In genomic region chr20:38355161-38356012, GRCh38 we compare ENCODE assay signal across 14 cellular contexts. TPM values are rescaled to one million over a fixed set of nuclear protein-coding genes. Genes with fewer than 3 reads are reported as not detected.
DNase-seq lines count a peak whose midpoint lies in the region; ATAC-seq and TF ChIP-seq lines count a peak whose summit lies in the region.
"Had no signal": no experiment of that assay in that cellular context is flagged by ENCODE, and none has a peak within 500 bp of the region (broad histone marks: within the 10 kb centered on the region; RNA-seq: fewer than 3 reads in every experiment).

No MANE protein-coding gene starts in this region.

- ATAC-seq in activated T-helper 17 cell treated with anti-CD3 and anti-CD28 coated beads, Interleukin-2, amount 50 U/mL, for 72 hours (replicated peaks): peak; percentile 50
- no peak for ATAC-seq in CD4-positive, alpha-beta T cell (ENCODE audit: poor library complexity)
- ATAC-seq in HG03442 (IDR thresholded peaks at IDR 0.05; ENCODE audit: unreplicated experiment) (no peak), HG02678 (IDR thresholded peaks at IDR 0.05; ENCODE audit: unreplicated experiment) (no peak), GM19023 (IDR thresholded peaks at IDR 0.05; ENCODE audit: unreplicated experiment) (no peak)
- ATAC-seq: stimulated activated naive CD8-positive, alpha-beta T cell treated with anti-CD3 and anti-CD28 coated beads, Interleukin-15, Interleukin-2, amounts not matched to agents 100 U/mL and 50 U/mL, for 24 hours had no signal

- no peak overlapping the region for H3K4me3 Mint-ChIP-seq in Caco-2 (ENCODE audit: unreplicated experiment)
- H3K4me3 Mint-ChIP-seq in activated T-helper 17 cell treated with anti-CD3 and anti-CD28 coated beads, Interleukin-2, amount 50 U/mL, for 72 hours: no peak overlapping the region
- H3K4me3 Mint-ChIP-seq in CD4-positive, alpha-beta T cell: no peak overlapping the region
- H3K4me3 Mint-ChIP-seq: IgD-negative memory B cell had no signal

- BruUV-seq in Caco-2 (replicated peaks; lab: Mats Ljungman, UMichigan): no TSS peak

- H3K27me3 ChIP-seq in Caco-2 (replicated peaks; ENCODE audit: control insufficient read depth, insufficient read depth, low read length): no peaks in the 10 kb centered on the region
- H3K27me3 ChIP-seq in HUES48 (ENCODE audit: control insufficient read depth, insufficient read depth, low read length): no peaks in the 10 kb centered on the region
- no peaks in the 10 kb centered on the region for H3K27me3 ChIP-seq in liver (ENCODE audit: control insufficient read depth in 4 of 4, insufficient read depth in 4 of 4, low read length in 3 of 4)
- H3K27me3 ChIP-seq in CD4-positive, alpha-beta T cell (ENCODE audit: control insufficient read depth, insufficient read depth, low read length): no peaks in the 10 kb centered on the region

- peak; percentile 6 to 53 for TF ChIP-seq RAD21 in liver (IDR thresholded peaks at IDR 0.05)

- no peak for TF ChIP-seq CTCF in Caco-2 (IDR thresholded peaks at IDR 0.05; ENCODE audit: insufficient read depth in 1 of 2, low read depth in 1 of 2, low read length in 1 of 2, severe bottlenecking in 1 of 2, unreplicated experiment in 1 of 2)
- TF ChIP-seq CTCF in liver (IDR thresholded peaks at IDR 0.05; ENCODE audit: low read depth, low read length, missing input control): no peak
- TF ChIP-seq CTCF in CD4-positive, alpha-beta T cell (IDR thresholded peaks at IDR 0.05): no peak

- CTCF ChIA-PET in Caco-2 (lab: Charles Lee): interaction anchor here (0.7 to 2.3 kb wide), 2 partner anchors 9 to 16 kb away, joined by 6 to 10 read pairs; no protein-coding TSS in a partner anchor
- CTCF ChIA-PET in CD4-positive, alpha-beta T cell (lab: Charles Lee): no interaction called here

- POLR2A ChIA-PET in Caco-2 (lab: Charles Lee): no interaction called here
- POLR2A ChIA-PET in CD4-positive, alpha-beta T cell (lab: Charles Lee): no interaction called here

- H3K36me3 ChIP-seq in Caco-2 (ENCODE audit: control insufficient read depth, insufficient read depth, low read length) (no peaks in the 10 kb centered on the region), HUES48 (ENCODE audit: control insufficient read depth, insufficient read depth, low read length) (no peaks in the 10 kb centered on the region), liver (ENCODE audit: control insufficient read depth in 4 of 4, insufficient read depth in 3 of 4, low read depth in 1 of 4, low read length in 3 of 4) (peaks cover 6 to 46% (median 28%) of the 10 kb centered on the region in 4 donors)

- H3K27ac Mint-ChIP-seq in Caco-2 (ENCODE audit: unreplicated experiment): no peak overlapping the region
- no peak overlapping the region for H3K27ac Mint-ChIP-seq in activated T-helper 17 cell treated with anti-CD3 and anti-CD28 coated beads, Interleukin-2, amount 50 U/mL, for 72 hours
- no peak overlapping the region for H3K27ac Mint-ChIP-seq in CD4-positive, alpha-beta T cell
- H3K27ac Mint-ChIP-seq: IgD-negative memory B cell had no signal

- no peak overlapping the region for H3K4me3 ChIP-seq in Caco-2 (ENCODE audit: low read depth, low read length)
- no peak overlapping the region for H3K4me3 ChIP-seq in HUES48 (ENCODE audit: low read depth, low read length)
- no peak overlapping the region for H3K4me3 ChIP-seq in liver (ENCODE audit: low read depth in 1 of 3, low read length in 3 of 3)

- intact Hi-C loops in Caco-2 (cut with micrococcal nuclease; ENCODE audit: unreplicated experiment): no loop called here
- intact Hi-C loops in CD4-positive, alpha-beta T cell (cut with DNase I, micrococcal nuclease): loop anchor here in 1 of 2 experiments (5.0 kb wide), 1 partner anchor 298 kb away; no protein-coding TSS in a partner anchor

- DNase-seq in Caco-2: peak; percentile 36 to 62
- DNase-seq in CD4-positive, alpha-beta T cell: no peak
- DNase-seq: NCI-H510A treated with DMSO at 0.1 percent for 48 hours, occipital lobe had no signal

- H3K9me3 ChIP-seq in Caco-2: no peaks in the 10 kb centered on the region
- no peaks in the 10 kb centered on the region for H3K9me3 ChIP-seq in HUES48 (ENCODE audit: control insufficient read depth, insufficient read depth, low read length)
- no peaks in the 10 kb centered on the region for H3K9me3 ChIP-seq in liver (ENCODE audit: control insufficient read depth in 4 of 4, low read length in 3 of 4)
- H3K9me3 ChIP-seq in CD4-positive, alpha-beta T cell (ENCODE audit: control insufficient read depth, low read length): no peaks in the 10 kb centered on the region

- H3K4me1 ChIP-seq in Caco-2 (no peaks in the 10 kb centered on the region), HUES48 (ENCODE audit: control insufficient read depth, insufficient read depth, low read length) (peaks cover 19% of the 10 kb centered on the region), liver (ENCODE audit: control insufficient read depth in 4 of 4, insufficient read depth in 4 of 4, low read length in 3 of 4) (peaks cover 4 to 64% (median 45%) of the 10 kb centered on the region in 4 donors)

- H3K9me3 Mint-ChIP-seq in Caco-2 (ENCODE audit: unreplicated experiment): no peaks in the 10 kb centered on the region
- H3K9me3 Mint-ChIP-seq in activated T-helper 17 cell treated with anti-CD3 and anti-CD28 coated beads, Interleukin-2, amount 50 U/mL, for 72 hours: no peaks in the 10 kb centered on the region
- no peaks in the 10 kb centered on the region for H3K9me3 Mint-ChIP-seq in CD4-positive, alpha-beta T cell
- H3K9me3 Mint-ChIP-seq: IgD-negative memory B cell had no signal

- H3K27ac ChIP-seq in HUES48 (ENCODE audit: low read depth, low read length) (peak overlapping the region; percentile 15), liver (ENCODE audit: low read depth in 1 of 2, low read length in 2 of 2) (peak overlapping the region; percentile 72 to 83)
- no peak overlapping the region for H3K27ac ChIP-seq in CD4-positive, alpha-beta T cell (ENCODE audit: low read depth, low read length)

- 44% methylated on average over 18 of the region's 18 CpGs for whole genome bisulfite sequencing in liver

- H3K4me1 Mint-ChIP-seq in Caco-2 (ENCODE audit: low read depth, unreplicated experiment): no peaks in the 10 kb centered on the region
- no peaks in the 10 kb centered on the region for H3K4me1 Mint-ChIP-seq in activated T-helper 17 cell treated with anti-CD3 and anti-CD28 coated beads, Interleukin-2, amount 50 U/mL, for 72 hours
- no peaks in the 10 kb centered on the region for H3K4me1 Mint-ChIP-seq in CD4-positive, alpha-beta T cell (ENCODE audit: low read depth)

- no peaks in the 10 kb centered on the region for H3K36me3 Mint-ChIP-seq in Caco-2 (ENCODE audit: insufficient read depth, unreplicated experiment)
- H3K36me3 Mint-ChIP-seq in activated T-helper 17 cell treated with anti-CD3 and anti-CD28 coated beads, Interleukin-2, amount 50 U/mL, for 72 hours (ENCODE audit: low read depth): no peaks in the 10 kb centered on the region
- H3K36me3 Mint-ChIP-seq in CD4-positive, alpha-beta T cell (ENCODE audit: low read depth): no peaks in the 10 kb centered on the region

- H3K9ac ChIP-seq in HUES48 (ENCODE audit: low read depth, low read length) (no peak overlapping the region), liver (ENCODE audit: low read depth in 1 of 2, low read length in 2 of 2) (no peak overlapping the region)

- no peaks in the 10 kb centered on the region for H3K27me3 Mint-ChIP-seq in Caco-2 (ENCODE audit: insufficient read depth, unreplicated experiment)
- no peaks in the 10 kb centered on the region for H3K27me3 Mint-ChIP-seq in activated T-helper 17 cell treated with anti-CD3 and anti-CD28 coated beads, Interleukin-2, amount 50 U/mL, for 72 hours
- H3K27me3 Mint-ChIP-seq in CD4-positive, alpha-beta T cell: no peaks in the 10 kb centered on the region
- H3K27me3 Mint-ChIP-seq: IgD-negative memory B cell had no signal

TF ChIP-seq in liver, 16 proteins besides CTCF, POLR2A, EP300 and RAD21 (continues in another document):
- TF ChIP-seq MAX (IDR thresholded peaks at IDR 0.05) (peak; percentile 88), EGR1 (IDR thresholded peaks at IDR 0.05; ENCODE audit: low read depth in 2 of 2) (peak in 1 of 2 donors; percentile 71), SP1 (IDR thresholded peaks at IDR 0.05) (peak; percentile 97), ATF3 (IDR thresholded peaks at IDR 0.05) (peak; percentile 57), GABPA (IDR thresholded peaks at IDR 0.05 in 1 of 2, conservative IDR thresholded peaks at IDR 0.05 in 1 of 2) (no peak), HNF4A (conservative IDR thresholded peaks at IDR 0.05) (peak; percentile 98), ZBTB33 (IDR thresholded peaks at IDR 0.05) (peak; percentile 76), JUND (IDR thresholded peaks at IDR 0.05) (peak; percentile 79 to 81), NR2F2 (IDR thresholded peaks at IDR 0.05) (peak; percentile 88)

RNA-seq across cellular contexts. Expression of gene LBP, which starts 9.1 kb away (rescaled TPM):
- total RNA-seq in Caco-2 (2022) (not detected in 2 replicates), liver (1,000 to 10,000 TPM in 1 of 2 donors, 100 to 1,000 TPM in 1; 761 to 1,404 TPM)
- total RNA-seq in activated T-helper 17 cell treated with anti-CD3 and anti-CD28 coated beads, Interleukin-2, amount 50 U/mL, for 72 hours: not detected
- 1,000 to 10,000 TPM in 1 of 2 donors, 100 to 1,000 TPM in 1; 561 to 1,485 TPM for polyA plus RNA-seq in liver
- not detected for total RNA-seq in CD4-positive, alpha-beta T cell
- polyA plus RNA-seq: IgD-negative memory B cell had no signal

RNA-seq across cellular contexts. Expression of gene BPI, which starts 51.4 kb away (rescaled TPM):
- total RNA-seq in Caco-2 (2022): not detected in 2 replicates
- total RNA-seq in activated T-helper 17 cell treated with anti-CD3 and anti-CD28 coated beads, Interleukin-2, amount 50 U/mL, for 72 hours: not detected
- total RNA-seq in liver: 10 to 100 TPM in 1 of 2 donors, under 1 TPM in 1; 0.08 to 10.3 TPM
- polyA plus RNA-seq in liver: under 1 TPM in 1 of 2 donors, not detected in 1; 0.37 TPM
- under 1 TPM in 1 of 2 experiments, not detected in 1; 0.14 TPM for total RNA-seq in CD4-positive, alpha-beta T cell
- total RNA-seq: occipital lobe, ureter had no signal
- polyA plus RNA-seq: IgD-negative memory B cell, small intestine had no signal

Comparison
In these comparisons a context has a peak if more than half of its experiments do, and no peak if none do; other contexts are left out.
1. DNase-seq: peak in Caco-2 (2 of 2); none in CD4-positive, alpha-beta T cell (0 of 10).
2. RNA of gene LBP, which starts 9.1 kb away (total RNA-seq): 761 to 1,404 TPM in liver; not detected in Caco-2, not detected in activated T-helper 17 cell treated with anti-CD3 and anti-CD28 coated beads, Interleukin-2, amount 50 U/mL, for 72 hours and not detected in CD4-positive, alpha-beta T cell; every median in the first group is over 100 times any median in the second.